Comparison of ENCODE assay signal across 1 cellular context in genomic region chrX:70386240-70386639, GRCh38.
TF ChIP-seq lines count a peak whose summit lies in the region.

No MANE protein-coding gene starts in this region.

TF ChIP-seq in A549, 52 proteins besides CTCF, POLR2A, EP300 and RAD21 (continued from another document):
- TF ChIP-seq, protein P1, sequence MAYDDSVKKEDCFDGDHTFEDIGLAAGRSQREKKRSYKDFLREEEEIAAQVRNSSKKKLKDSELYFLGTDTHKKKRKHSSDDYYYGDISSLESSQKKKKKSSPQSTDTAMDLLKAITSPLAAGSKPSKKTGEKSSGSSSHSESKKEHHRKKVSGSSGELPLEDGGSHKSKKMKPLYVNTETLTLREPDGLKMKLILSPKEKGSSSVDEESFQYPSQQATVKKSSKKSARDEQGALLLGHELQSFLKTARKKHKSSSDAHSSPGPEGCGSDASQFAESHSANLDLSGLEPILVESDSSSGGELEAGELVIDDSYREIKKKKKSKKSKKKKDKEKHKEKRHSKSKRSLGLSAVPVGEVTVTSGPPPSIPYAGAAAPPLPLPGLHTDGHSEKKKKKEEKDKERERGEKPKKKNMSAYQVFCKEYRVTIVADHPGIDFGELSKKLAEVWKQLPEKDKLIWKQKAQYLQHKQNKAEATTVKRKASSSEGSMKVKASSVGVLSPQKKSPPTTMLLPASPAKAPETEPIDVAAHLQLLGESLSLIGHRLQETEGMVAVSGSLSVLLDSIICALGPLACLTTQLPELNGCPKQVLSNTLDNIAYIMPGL (CRISPR knock-in tag; IDR thresholded peaks at IDR 0.05; ENCODE audit: borderline replicate concordance) = no peak
- no peak for TF ChIP-seq HES2 (IDR thresholded peaks at IDR 0.05)
- no peak for TF ChIP-seq MAX (IDR thresholded peaks at IDR 0.05)
